Comparison of ENCODE assay signal across 8 cellular contexts in the genomic region with DNA sequence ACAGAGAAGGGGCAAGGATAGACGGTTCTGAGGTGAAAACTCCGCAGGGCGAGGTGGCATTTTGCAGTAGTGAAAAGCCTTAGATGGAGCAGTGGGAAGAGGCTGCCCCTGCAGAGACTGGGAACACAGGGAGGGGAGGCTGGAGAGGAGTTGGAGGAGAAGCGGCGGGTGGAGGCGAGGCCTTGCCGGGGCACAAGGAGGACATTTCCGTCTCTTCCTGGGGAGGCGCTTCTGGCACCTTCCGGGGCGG. TPM values are rescaled to one million over a fixed set of nuclear protein-coding genes. Genes with fewer than 3 reads are reported as not detected.
DNase-seq lines count a peak whose midpoint lies in the region; ATAC-seq and TF ChIP-seq lines count a peak whose summit lies in the region.

No MANE protein-coding gene starts in this region.

- ATAC-seq in GM19328 (IDR thresholded peaks at IDR 0.05; ENCODE audit: unreplicated experiment) (no peak), HG02588 (IDR thresholded peaks at IDR 0.05; ENCODE audit: unreplicated experiment) (no peak)

- H3F3A ChIP-seq in Loucy (ENCODE audit: low read depth): no peaks in the 10 kb centered on the region

- no peak overlapping the region for H3K23ac ChIP-seq in trophoblast cell (ENCODE audit: low read length)

- no peak for DNase-seq in trophoblast cell
- no peak for DNase-seq in 8988T
- DNase-seq in RPMI8226: no peak

- H3K4me3 ChIP-seq in Loucy (ENCODE audit: low read length, poor library complexity, severe bottlenecking) (peak overlapping the region; percentile 77), ectodermal cell (ENCODE audit: insufficient read depth, low read depth, low read length) (peak overlapping the region; percentile 52), trophoblast cell (ENCODE audit: low read depth, low read length) (no peak overlapping the region)

- peak overlapping the region; percentile 95 for H4K91ac ChIP-seq in trophoblast cell (ENCODE audit: low read depth, low read length)

- 23 to 27% methylated on average over 11 of the region's 11 CpGs for WGBS in ectodermal cell, 2 experiments
- WGBS in trophoblast cell (ENCODE audit: extremely low coverage, insufficient coverage, insufficient read length): no CpG with 5 or more reads among the region's 11 CpGs

- no peaks in the 10 kb centered on the region for H3K9me3 ChIP-seq in Loucy (ENCODE audit: insufficient read depth, low read depth, low read length)
- no peaks in the 10 kb centered on the region for H3K9me3 ChIP-seq in ectodermal cell (ENCODE audit: control insufficient read depth, low read length)
- no peaks in the 10 kb centered on the region for H3K9me3 ChIP-seq in trophoblast cell (ENCODE audit: insufficient read depth, low read depth, low read length)

- H3K79me1 ChIP-seq in trophoblast cell (ENCODE audit: low read length): peaks cover 16% of the 10 kb centered on the region

- H4K8ac ChIP-seq in trophoblast cell (ENCODE audit: low read depth, low read length): peak overlapping the region; percentile 98

- peak overlapping the region; percentile 19 for H3K27ac ChIP-seq in ectodermal cell (ENCODE audit: insufficient read depth, low read depth, low read length, poor library complexity, severe bottlenecking)
- peak overlapping the region; percentile 54 for H3K27ac ChIP-seq in trophoblast cell (ENCODE audit: low read depth, low read length)

- H3K14ac ChIP-seq in trophoblast cell (ENCODE audit: low read length): peak overlapping the region; percentile 88

- peak; percentile 84; the same call in 2 of the 3 replicates for TF ChIP-seq CTCF in GM12872 (IDR thresholded peaks at IDR 0.05; ENCODE audit: insufficient read depth, low read depth, low read length)
- no peak for TF ChIP-seq CTCF in Loucy (conservative IDR thresholded peaks at IDR 0.05; ENCODE audit: low read length)

- H3K9me2 ChIP-seq in Loucy (replicated peaks; ENCODE audit: low read depth, low read length): no peaks in the 10 kb centered on the region

- peak overlapping the region; percentile 88 for H4K12ac ChIP-seq in trophoblast cell (ENCODE audit: low read depth, low read length)

- H3K4me1 ChIP-seq in Loucy (ENCODE audit: insufficient read depth, low read length, poor library complexity, severe bottlenecking): peaks cover 10% of the 10 kb centered on the region
- peaks cover 13% of the 10 kb centered on the region for H3K4me1 ChIP-seq in ectodermal cell (ENCODE audit: control insufficient read depth, insufficient read depth, low read length)
- peaks cover 9 to 16% of the 10 kb centered on the region in 2 experiments for H3K4me1 ChIP-seq in trophoblast cell (ENCODE audit: control insufficient read depth in 1 of 2, insufficient read depth in 2 of 2, low read length in 2 of 2)

- peak overlapping the region; percentile 59 for H2BK5ac ChIP-seq in trophoblast cell (ENCODE audit: low read depth, low read length, poor library complexity)

- peak overlapping the region; percentile 90 for H3K18ac ChIP-seq in trophoblast cell (ENCODE audit: low read length)

- H2BK120ac ChIP-seq in trophoblast cell (ENCODE audit: insufficient read depth, low read length, poor library complexity): peak overlapping the region; percentile 82

- H3K79me2 ChIP-seq in Loucy (ENCODE audit: insufficient read depth, low read length): no peaks in the 10 kb centered on the region
- peaks cover 11% of the 10 kb centered on the region for H3K79me2 ChIP-seq in trophoblast cell (ENCODE audit: control insufficient read depth, insufficient read depth, low read length, poor library complexity)

- peak overlapping the region; percentile 80 for H3K4me2 ChIP-seq in Loucy (ENCODE audit: low read depth, low read length, poor library complexity, severe bottlenecking)
- peak overlapping the region; percentile 4 for H3K4me2 ChIP-seq in trophoblast cell (ENCODE audit: low read length)

- H4K20me1 ChIP-seq in Loucy (ENCODE audit: insufficient read depth, low read length, poor library complexity, severe bottlenecking): no peaks in the 10 kb centered on the region

- no peaks in the 10 kb centered on the region for H3K36me3 ChIP-seq in Loucy (ENCODE audit: insufficient read depth, low read length)
- no peaks in the 10 kb centered on the region for H3K36me3 ChIP-seq in ectodermal cell (ENCODE audit: control insufficient read depth, insufficient read depth, low read length)
- H3K36me3 ChIP-seq in trophoblast cell (ENCODE audit: control insufficient read depth in 1 of 2, insufficient read depth in 2 of 2, low read length in 2 of 2): no peaks in the 10 kb centered on the region

- peak overlapping the region; percentile 85 for H2AK5ac ChIP-seq in trophoblast cell (ENCODE audit: low read length)

- peak overlapping the region; percentile 79 for H2BK12ac ChIP-seq in trophoblast cell (ENCODE audit: low read length)

- H2AFZ ChIP-seq in Loucy (ENCODE audit: low read length) (peak overlapping the region; percentile 97), trophoblast cell (ENCODE audit: insufficient read depth, low read length, poor library complexity) (peak overlapping the region; percentile 95)

- H3K9ac ChIP-seq in Loucy (ENCODE audit: low read depth, low read length, poor library complexity, severe bottlenecking) (peak overlapping the region; percentile 76), trophoblast cell (ENCODE audit: low read length) (peak overlapping the region; percentile 6)

- H3K27me3 ChIP-seq in Loucy (ENCODE audit: insufficient read depth, low read length, poor library complexity, severe bottlenecking) (peaks cover 18% of the 10 kb centered on the region), ectodermal cell (ENCODE audit: control insufficient read depth, insufficient read depth, low read length, poor library complexity, severe bottlenecking) (no peaks in the 10 kb centered on the region), trophoblast cell (ENCODE audit: insufficient read depth, low read length) (no peaks in the 10 kb centered on the region)

- peak overlapping the region; percentile 89 for H3K4ac ChIP-seq in trophoblast cell (ENCODE audit: low read depth, low read length)

RNA-seq across cellular contexts. Expression of a gene that starts 42.6 kb away (rescaled TPM):
- polyA plus RNA-seq in ectodermal cell (2013, experiment 1 of 4): 0.13 TPM
- 0.27 TPM for polyA plus RNA-seq in ectodermal cell (2013, experiment 2 of 4)
- polyA plus RNA-seq in ectodermal cell (2013, experiment 3 of 4): 0.21 TPM
- 0.36 TPM for polyA plus RNA-seq in ectodermal cell (2013, experiment 4 of 4)
- polyA plus RNA-seq in trophoblast cell (2013): 0.11 and 0.24 TPM in 2 replicates

RNA-seq across cellular contexts. Expression of a gene that starts 45.5 kb away (rescaled TPM):
- 40.5 TPM for polyA plus RNA-seq in ectodermal cell (2013, experiment 1 of 4)
- polyA plus RNA-seq in ectodermal cell (2013, experiment 2 of 4): 42.2 TPM
- 39.8 TPM for polyA plus RNA-seq in ectodermal cell (2013, experiment 3 of 4)
- 41.3 TPM for polyA plus RNA-seq in ectodermal cell (2013, experiment 4 of 4)
- 33.4 and 35.8 TPM in 2 replicates for polyA plus RNA-seq in trophoblast cell (2013)

RNA-seq across cellular contexts. Expression of a gene that starts 56.6 kb away (rescaled TPM):
- polyA plus RNA-seq in ectodermal cell (2013, experiment 1 of 4): not detected
- not detected for polyA plus RNA-seq in ectodermal cell (2013, experiment 2 of 4)
- not detected for polyA plus RNA-seq in ectodermal cell (2013, experiment 3 of 4)
- not detected for polyA plus RNA-seq in ectodermal cell (2013, experiment 4 of 4)
- not detected in 2 replicates for polyA plus RNA-seq in trophoblast cell (2013)
